In the genomic region with DNA sequence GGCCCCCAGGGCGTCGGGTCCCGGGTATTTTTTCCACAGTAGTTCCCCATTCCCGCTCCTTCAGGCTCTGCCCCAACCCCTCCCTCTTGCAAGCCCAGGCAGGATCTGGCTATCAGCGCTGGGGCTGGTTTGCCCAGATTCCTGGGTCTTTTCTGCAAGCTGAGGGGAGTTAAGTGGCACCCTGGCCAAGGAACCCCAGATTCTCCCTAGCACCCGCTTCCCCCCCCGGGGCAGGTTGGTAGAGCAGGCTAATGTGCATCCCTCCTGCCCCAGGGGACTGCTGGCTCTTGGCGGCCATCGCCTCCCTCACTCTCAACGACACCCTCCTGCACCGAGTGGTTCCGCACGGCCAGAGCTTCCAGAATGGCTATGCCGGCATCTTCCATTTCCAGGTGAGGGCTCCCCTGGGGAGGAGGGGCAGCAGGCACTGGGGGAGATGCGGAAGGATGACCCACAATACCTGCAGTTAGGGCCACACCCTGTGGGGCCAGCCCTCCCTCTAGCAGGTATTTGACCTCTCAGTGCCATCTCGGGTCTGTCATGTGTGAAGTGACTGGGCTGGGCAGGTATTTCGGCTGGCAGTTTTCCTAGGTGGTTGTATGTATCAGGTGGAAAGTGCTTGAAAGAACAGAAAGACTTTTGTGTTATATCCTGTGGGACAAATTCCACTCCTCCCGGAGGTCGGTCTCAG, we compare ENCODE assay signal across 1 cellular context.
TF ChIP-seq lines count a peak whose summit lies in the region.

No MANE protein-coding gene starts in this region.

TF ChIP-seq in GM12878, 131 proteins besides CTCF, POLR2A, EP300 and RAD21:
- TF ChIP-seq ZNF384 (IDR thresholded peaks at IDR 0.05; ENCODE audit: borderline replicate concordance, low read depth, low read length) (no peak), NRF1 (conservative IDR thresholded peaks at IDR 0.05; ENCODE audit: low read depth, low read length) (no peak), SUPT20H (IDR thresholded peaks at IDR 0.05; ENCODE audit: borderline replicate concordance, control insufficient read depth, low read depth, low read length) (no peak), YY1 (IDR thresholded peaks at IDR 0.05; ENCODE audit: low read depth, low read length) (no peak), ATF7 (IDR thresholded peaks at IDR 0.05; ENCODE audit: low read depth) (no peak), SMAD5 (IDR thresholded peaks at IDR 0.05; ENCODE audit: low read depth) (no peak), CHD1 (IDR thresholded peaks at IDR 0.05; ENCODE audit: low read depth, low read length) (no peak), GABPA (IDR thresholded peaks at IDR 0.05; ENCODE audit: low read depth) (no peak), RCOR1 (conservative IDR thresholded peaks at IDR 0.05; ENCODE audit: low read depth, low read length) (no peak), EGR1 (IDR thresholded peaks at IDR 0.05; ENCODE audit: borderline replicate concordance in 1 of 2, low read depth in 2 of 2, low read length in 2 of 2) (no peak)
- TF ChIP-seq, protein P1, sequence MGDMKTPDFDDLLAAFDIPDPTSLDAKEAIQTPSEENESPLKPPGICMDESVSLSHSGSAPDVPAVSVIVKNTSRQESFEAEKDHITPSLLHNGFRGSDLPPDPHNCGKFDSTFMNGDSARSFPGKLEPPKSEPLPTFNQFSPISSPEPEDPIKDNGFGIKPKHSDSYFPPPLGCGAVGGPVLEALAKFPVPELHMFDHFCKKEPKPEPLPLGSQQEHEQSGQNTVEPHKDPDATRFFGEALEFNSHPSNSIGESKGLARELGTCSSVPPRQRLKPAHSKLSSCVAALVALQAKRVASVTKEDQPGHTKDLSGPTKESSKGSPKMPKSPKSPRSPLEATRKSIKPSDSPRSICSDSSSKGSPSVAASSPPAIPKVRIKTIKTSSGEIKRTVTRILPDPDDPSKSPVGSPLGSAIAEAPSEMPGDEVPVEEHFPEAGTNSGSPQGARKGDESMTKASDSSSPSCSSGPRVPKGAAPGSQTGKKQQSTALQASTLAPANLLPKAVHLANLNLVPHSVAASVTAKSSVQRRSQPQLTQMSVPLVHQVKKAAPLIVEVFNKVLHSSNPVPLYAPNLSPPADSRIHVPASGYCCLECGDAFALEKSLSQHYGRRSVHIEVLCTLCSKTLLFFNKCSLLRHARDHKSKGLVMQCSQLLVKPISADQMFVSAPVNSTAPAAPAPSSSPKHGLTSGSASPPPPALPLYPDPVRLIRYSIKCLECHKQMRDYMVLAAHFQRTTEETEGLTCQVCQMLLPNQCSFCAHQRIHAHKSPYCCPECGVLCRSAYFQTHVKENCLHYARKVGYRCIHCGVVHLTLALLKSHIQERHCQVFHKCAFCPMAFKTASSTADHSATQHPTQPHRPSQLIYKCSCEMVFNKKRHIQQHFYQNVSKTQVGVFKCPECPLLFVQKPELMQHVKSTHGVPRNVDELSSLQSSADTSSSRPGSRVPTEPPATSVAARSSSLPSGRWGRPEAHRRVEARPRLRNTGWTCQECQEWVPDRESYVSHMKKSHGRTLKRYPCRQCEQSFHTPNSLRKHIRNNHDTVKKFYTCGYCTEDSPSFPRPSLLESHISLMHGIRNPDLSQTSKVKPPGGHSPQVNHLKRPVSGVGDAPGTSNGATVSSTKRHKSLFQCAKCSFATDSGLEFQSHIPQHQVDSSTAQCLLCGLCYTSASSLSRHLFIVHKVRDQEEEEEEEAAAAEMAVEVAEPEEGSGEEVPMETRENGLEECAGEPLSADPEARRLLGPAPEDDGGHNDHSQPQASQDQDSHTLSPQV (IDR thresholded peaks at IDR 0.05) = no peak
